1 cellular context compared by ENCODE assay signal in the genomic region with DNA sequence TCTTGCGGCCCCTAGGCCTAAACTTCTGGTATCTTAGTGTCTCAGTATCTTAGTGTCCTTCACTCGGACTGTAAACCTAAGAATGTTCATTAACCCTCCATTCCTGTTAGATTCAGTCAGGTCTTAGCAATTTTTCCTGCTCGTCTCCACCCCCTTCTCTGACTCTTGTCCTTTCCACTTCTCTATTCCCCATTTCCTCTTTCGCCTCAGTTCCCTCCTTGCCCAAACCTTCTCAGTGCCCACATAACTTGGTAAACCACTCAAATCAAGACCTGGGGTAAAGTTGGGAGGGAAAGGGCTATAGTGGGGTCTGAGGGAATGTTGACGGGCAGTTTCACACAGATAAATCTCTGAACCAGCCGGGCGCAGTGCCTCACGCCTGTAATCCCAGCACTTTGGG.
TF ChIP-seq lines count a peak whose summit lies in the region.

No MANE protein-coding gene starts in this region.

TF ChIP-seq in SK-N-SH treated with all-trans-retinoic acid at 6 μM for 48 hours, 23 proteins besides CTCF, POLR2A, EP300 and RAD21 (continued from another document):
- TF ChIP-seq RARB (CRISPR knock-in tag; IDR thresholded peaks at IDR 0.05): no peak
- TF ChIP-seq ZFP30 (CRISPR knock-in tag; IDR thresholded peaks at IDR 0.05): no peak
